In the genomic region with DNA sequence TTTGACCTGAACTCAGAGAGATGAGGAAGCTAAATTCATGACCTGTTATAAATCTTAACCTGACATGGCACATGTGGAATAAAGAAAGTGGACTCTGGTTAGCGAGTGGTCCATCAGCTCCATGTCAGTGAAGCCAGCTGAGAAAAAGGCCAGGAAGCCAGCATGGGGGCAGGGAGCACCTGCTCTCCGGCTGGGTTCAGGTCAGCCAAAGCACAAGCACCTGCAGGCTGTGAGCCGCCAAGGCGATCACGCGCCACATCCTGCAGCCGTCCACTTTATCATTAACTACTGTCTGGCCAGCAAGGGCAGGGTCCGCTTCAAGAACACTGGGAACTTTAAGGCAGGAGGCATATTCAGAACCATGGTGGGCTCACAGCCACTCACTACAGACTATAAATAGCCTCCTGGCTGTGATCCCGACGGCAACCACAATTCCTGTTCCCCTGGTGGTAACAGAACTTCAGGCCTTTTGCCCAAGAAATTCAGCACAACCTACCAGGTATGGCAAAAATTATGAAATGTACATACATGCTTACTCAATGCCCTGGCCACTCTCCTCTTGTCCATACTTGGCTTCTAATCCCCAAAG, we compare ENCODE assay signal across 10 cellular contexts. TPM values are rescaled to one million over a fixed set of nuclear protein-coding genes. Genes with fewer than 3 reads are reported as not detected.
A peak's percentile ranks its signal among the peaks of the same experiment; 100 is the strongest.
DNase-seq lines count a peak whose midpoint lies in the region; ATAC-seq and TF ChIP-seq lines count a peak whose summit lies in the region.
"Had no signal": no experiment of that assay in that cellular context is flagged by ENCODE, and none has a peak within 500 bp of the region (broad histone marks: within the 10 kb centered on the region; RNA-seq: fewer than 3 reads in every experiment).

No MANE protein-coding gene starts in this region.

- peak; percentile 19 for TF ChIP-seq CTCF in epithelial cell of proximal tubule (conservative IDR thresholded peaks at IDR 0.05; ENCODE audit: low read depth, low read length)

- ATAC-seq in GM21529 (IDR thresholded peaks at IDR 0.05; ENCODE audit: unreplicated experiment) (no peak), HG02798 (IDR thresholded peaks at IDR 0.05; ENCODE audit: poor library complexity, unreplicated experiment) (no peak)

- in situ Hi-C loops in ACHN (cut with HindIII; ENCODE audit: low pct_ligation_motif_present, low pct_unique_long_range_greater_than_20kb, low sequenced_read_pairs): no loop called here

- H3K4me3 ChIP-seq in epithelial cell of proximal tubule (ENCODE audit: low read depth, low read length): no peak overlapping the region

- DNase-seq in ACHN (peak; percentile 86), NCI-H510A treated with DMSO at 0.1 percent for 48 hours (lab: John Stamatoyannopoulos, UW) (peak; percentile 63), epithelial cell of proximal tubule (ENCODE audit: low read depth) (no peak), lung microvascular endothelial cell (ENCODE audit: low read depth in 2 of 2) (peak; percentile 14 to 51)
- no peak for DNase-seq in activated CD8-positive, alpha-beta memory T cell treated with anti-CD3 and anti-CD28 coated beads for 24 hours
- DNase-seq in central memory CD4-positive, alpha-beta T cell: no peak
- DNase-seq: activated effector memory CD4-positive, alpha-beta T cell treated with Interleukin-2 at 50 U/mL for 16 hours; KG1 had no signal

RNA-seq across cellular contexts. Expression of gene ACVR1, which starts 35.5 kb away (rescaled TPM):
- total RNA-seq in epithelial cell of proximal tubule (5.5 and 7.2 TPM in 2 replicates), lung microvascular endothelial cell (11.1 and 13.3 TPM in 2 replicates)

Comparison
In these comparisons a context has a peak if more than half of its experiments do, and no peak if none do; other contexts are left out.
1. DNase-seq: peak in ACHN (single experiment), NCI-H510A treated with DMSO at 0.1 percent for 48 hours (single experiment) and lung microvascular endothelial cell (2 of 2); none in epithelial cell of proximal tubule (single experiment), activated CD8-positive, alpha-beta memory T cell treated with anti-CD3 and anti-CD28 coated beads for 24 hours (single experiment) and central memory CD4-positive, alpha-beta T cell (single experiment).